Comparison of ENCODE assay signal across 9 cellular contexts in the genomic region with DNA sequence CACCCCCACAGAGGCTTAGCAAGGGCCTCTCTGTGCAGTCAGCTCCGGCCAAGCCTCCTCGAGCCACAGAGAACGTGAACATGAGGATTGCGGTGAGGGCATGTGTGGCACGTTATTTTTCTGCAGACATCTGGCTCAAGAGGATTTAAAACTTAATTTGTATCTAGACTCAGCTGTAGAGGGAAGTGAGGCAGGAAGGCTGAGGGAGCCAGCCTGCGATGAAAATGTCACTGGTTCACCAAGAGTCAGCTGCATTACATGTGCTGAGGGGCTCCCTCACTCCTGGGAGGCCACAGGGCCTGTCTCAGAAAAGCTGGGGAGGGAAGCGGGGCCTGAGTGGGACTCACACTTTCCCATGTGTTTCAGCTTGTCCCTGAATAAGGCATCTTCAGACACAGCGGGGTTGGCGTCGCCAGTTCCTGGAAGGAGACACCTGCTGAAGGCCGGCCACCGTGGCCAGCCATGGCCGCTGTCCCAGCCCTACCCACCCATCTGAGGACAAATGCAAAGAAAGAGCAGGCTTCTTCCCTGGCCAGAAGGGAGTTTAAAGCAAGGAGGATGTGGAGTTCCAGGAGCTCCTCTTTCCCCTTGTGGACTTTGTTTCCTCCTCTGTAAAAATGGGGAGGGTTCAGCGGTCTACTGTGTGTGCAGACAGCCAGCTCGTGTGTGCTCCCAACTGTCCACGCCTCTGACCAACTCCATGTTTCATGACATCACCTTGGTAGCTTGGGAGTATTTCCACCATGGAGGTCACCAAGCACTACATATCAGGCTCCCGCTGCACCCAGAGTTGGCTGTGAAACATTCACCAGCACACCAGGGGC. TPM values are rescaled to one million over a fixed set of nuclear protein-coding genes. Genes with fewer than 3 reads are reported as not detected.
DNase-seq lines count a peak whose midpoint lies in the region; ATAC-seq and TF ChIP-seq lines count a peak whose summit lies in the region.
"Had no signal": no experiment of that assay in that cellular context is flagged by ENCODE, and none has a peak within 500 bp of the region (broad histone marks: within the 10 kb centered on the region; RNA-seq: fewer than 3 reads in every experiment).

No MANE protein-coding gene starts in this region.

- no peaks in the 10 kb centered on the region for H3K27me3 ChIP-seq in adipocyte (replicated peaks; ENCODE audit: control insufficient read depth, insufficient read depth, low read length)
- no peaks in the 10 kb centered on the region for H3K27me3 ChIP-seq in lower lobe of right lung (ENCODE audit: low read depth)
- no peaks in the 10 kb centered on the region for H3K27me3 ChIP-seq in thymus (ENCODE audit: control insufficient read depth, insufficient read depth)

- WGBS in thymus, result 42% methylated on average over 17 of the region's 17 CpGs

- peak; percentile 62 for DNase-seq in NCI-H82 (lab: John Stamatoyannopoulos, UW)
- no peak for DNase-seq in NCI-H82 treated with DMSO at 0.1 percent for 48 hours (lab: John Stamatoyannopoulos, UW; ENCODE audit: unreplicated experiment)
- DNase-seq in adipocyte (ENCODE audit: low read depth), result no peak
- DNase-seq in lower lobe of right lung, result no peak
- DNase-seq in LoVo (ENCODE audit: low spot score), result no peak
- DNase-seq in stimulated activated naive CD4-positive, alpha-beta T cell (lab: John Stamatoyannopoulos, UW), result no peak
- DNase-seq in SHP77 treated with DMSO at 0.1 percent for 48 hours (lab: John Stamatoyannopoulos, UW), result no peak
- DNase-seq: activated T-cell treated with anti-CD3 and anti-CD28 coated beads, Interleukin-2, amount 50 U/mL, for 24 hours had no signal

- no peak overlapping the region for H3K4me3 ChIP-seq in adipocyte (ENCODE audit: low read length)
- no peak overlapping the region for H3K4me3 ChIP-seq in lower lobe of right lung
- H3K4me3 ChIP-seq in thymus (ENCODE audit: low read length), result no peak overlapping the region

- peak overlapping the region; percentile 54 for H3K9ac ChIP-seq in adipocyte (ENCODE audit: low read length)

- intact Hi-C loops in lower lobe of right lung (cut with DNase I), result no loop called here

- H3K36me3 ChIP-seq in adipocyte (ENCODE audit: control insufficient read depth, insufficient read depth, low read length, severe bottlenecking), result peaks cover 49% of the 10 kb centered on the region
- H3K36me3 ChIP-seq in lower lobe of right lung, result peaks cover 64% of the 10 kb centered on the region
- no peaks in the 10 kb centered on the region for H3K36me3 ChIP-seq in thymus (ENCODE audit: control insufficient read depth, insufficient read depth)

- TF ChIP-seq CTCF in lower lobe of right lung (IDR thresholded peaks at IDR 0.05), result no peak

- no peak for ATAC-seq in lower lobe of right lung

- H3K4me1 ChIP-seq in adipocyte (ENCODE audit: control insufficient read depth, insufficient read depth, low read length) (peaks cover 34% of the 10 kb centered on the region), lower lobe of right lung (peaks cover 31% of the 10 kb centered on the region), thymus (ENCODE audit: control insufficient read depth, insufficient read depth, low read length) (peaks cover 13% of the 10 kb centered on the region)

- H3K27ac ChIP-seq in lower lobe of right lung, result peak overlapping the region; percentile 58
- peak overlapping the region; percentile 79 for H3K27ac ChIP-seq in thymus (ENCODE audit: low read depth)

- H3K9me3 ChIP-seq in adipocyte (ENCODE audit: control insufficient read depth, low read length) (no peaks in the 10 kb centered on the region), lower lobe of right lung (no peaks in the 10 kb centered on the region), thymus (ENCODE audit: control insufficient read depth) (no peaks in the 10 kb centered on the region)

RNA-seq across cellular contexts. Expression of a gene that starts 19.1 kb away (rescaled TPM):
- total RNA-seq in lower lobe of right lung, result 35.4 TPM
- polyA plus RNA-seq in thymus, result 22.7 TPM
